8 cellular contexts compared by ENCODE assay signal in the genomic region with DNA sequence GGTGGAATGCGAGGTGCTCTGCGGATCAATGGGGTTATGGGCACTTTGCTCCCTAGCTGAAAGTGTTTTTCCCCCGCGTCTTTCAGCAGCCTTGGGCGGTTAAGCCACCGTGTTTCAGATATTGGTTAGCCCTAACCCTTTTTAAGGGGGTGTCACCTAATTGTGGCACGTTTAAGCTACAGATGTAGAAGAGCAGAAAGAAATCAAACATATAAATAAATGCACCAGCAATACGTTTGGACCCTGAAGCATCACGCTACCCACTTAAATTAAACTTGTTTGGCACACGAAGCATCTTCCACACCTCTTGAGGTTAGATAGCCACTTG. TPM values are rescaled to one million over a fixed set of nuclear protein-coding genes. Genes with fewer than 3 reads are reported as not detected.
DNase-seq lines count a peak whose midpoint lies in the region; ATAC-seq and TF ChIP-seq lines count a peak whose summit lies in the region.

No MANE protein-coding gene starts in this region.

- H4K8ac ChIP-seq in IMR-90 (ENCODE audit: low read depth in 2 of 2, low read length in 2 of 2): peak overlapping the region; percentile 32 to 88; a peak in 3 of 4 replicates

- H3K9me1 ChIP-seq in IMR-90 (ENCODE audit: insufficient read depth, low read length): no peaks in the 10 kb centered on the region

- peak overlapping the region; percentile 35; the same call in 1 of the 2 replicates for H2BK120ac ChIP-seq in IMR-90 (ENCODE audit: low read depth, low read length)

- H3K4ac ChIP-seq in IMR-90 (ENCODE audit: low read depth, low read length): peak overlapping the region; percentile 81

- dilution Hi-C loops in IMR-90 (cut with HindIII; ENCODE audit: low sequenced_read_pairs, unreplicated experiment): no loop called here

- H3K56ac ChIP-seq in IMR-90 (ENCODE audit: extremely low read depth, insufficient read depth, low read length): 0 out of 2 replicates have a peak overlapping the region, but pooled peaks have one; percentile 13

- H4K91ac ChIP-seq in IMR-90 (ENCODE audit: insufficient read depth, low read depth, low read length): 0 out of 2 replicates have a peak overlapping the region, but pooled peaks have one; percentile 62

- H4K20me1 ChIP-seq in IMR-90 (ENCODE audit: insufficient read depth, low read length): no peaks in the 10 kb centered on the region; the same call in 1 of the 2 replicates

- peak; percentile 33 for DNase-seq in EH (ENCODE audit: low read depth)
- no peak for DNase-seq in IMR-90
- DNase-seq in body of pancreas: peak in 1 of 4 donors; percentile 41
- DNase-seq in lung (ENCODE audit: low spot score): no peak
- no peak for DNase-seq in vagina (ENCODE audit: extremely low spot score in 2 of 2)
- DNase-seq in midbrain (lab: John Stamatoyannopoulos, UW): no peak
- DNase-seq in posterior vena cava (ENCODE audit: low spot score): no peak

- peak overlapping the region; percentile 79 for H3K27ac ChIP-seq in IMR-90 (ENCODE audit: insufficient read depth, low read length)
- H3K27ac ChIP-seq in body of pancreas: peak overlapping the region; percentile 85 to 93 (median 88)
- H3K27ac ChIP-seq in lung (ENCODE audit: low read depth in 1 of 2, low read length in 1 of 2): peak overlapping the region; percentile 92 to 98
- H3K27ac ChIP-seq in vagina: peak overlapping the region; percentile 97

- in situ Hi-C loops in IMR-90 (cut with MboI; ENCODE audit: low sequenced_read_pairs): no loop called here

- H2AK5ac ChIP-seq in IMR-90 (ENCODE audit: low read depth, low read length): peak overlapping the region; percentile 67; the same call in 1 of the 2 replicates

- peak overlapping the region; percentile 99 for H2AFZ ChIP-seq in IMR-90 (replicated peaks; ENCODE audit: low read length, poor library complexity)

- H2BK5ac ChIP-seq in IMR-90 (ENCODE audit: low read depth, low read length, poor library complexity, severe bottlenecking): peak overlapping the region; percentile 63

- peak overlapping the region; percentile 6; the same call in 1 of the 2 replicates for H4K5ac ChIP-seq in IMR-90 (ENCODE audit: low read depth, low read length)

- TF ChIP-seq RAD21 in IMR-90 (IDR thresholded peaks at IDR 0.05; ENCODE audit: low read length): no peak

- no CpG with 5 or more reads among the region's 10 CpGs for WGBS in IMR-90 (ENCODE audit: extremely low coverage in 2 of 2, insufficient read length in 1 of 2), 2 experiments
- 4 to 8% methylated on average over 4 to 10 of the region's 10 CpGs for WGBS in body of pancreas, 2 donors
- 5 to 8% methylated on average over 10 of the region's 10 CpGs for WGBS in lung, 2 donors

- H2BK15ac ChIP-seq in IMR-90 (ENCODE audit: low read depth, low read length): no peak overlapping the region

- intact Hi-C loops in IMR-90 (cut with micrococcal nuclease): loop anchor here (5.0 to 10.0 kb wide), 2 partner anchors 309 to 367 kb away; no protein-coding TSS in a partner anchor
- intact Hi-C loops in body of pancreas (cut with DNase I): no loop called here
- intact Hi-C loops in vagina (cut with DNase I): no loop called here
- intact Hi-C loops in posterior vena cava (cut with DNase I): no loop called here

- no peak overlapping the region for H3K18ac ChIP-seq in IMR-90 (ENCODE audit: low read depth, low read length)

- H3K14ac ChIP-seq in IMR-90 (replicated peaks; ENCODE audit: low read depth, low read length): peak overlapping the region; percentile 77

- CTCF ChIA-PET in IMR-90 (lab: Yijun Ruan, JAX): interaction anchor here (4.2 kb wide), 1 partner anchor 518 kb away, joined by 23 read pairs; no protein-coding TSS in a partner anchor

- H2BK20ac ChIP-seq in IMR-90 (ENCODE audit: low read depth, low read length): no peak overlapping the region

- H3K4me2 ChIP-seq in IMR-90 (ENCODE audit: low read depth, low read length): peak overlapping the region; percentile 97

- peaks cover 3% of the 10 kb centered on the region; the same call in 1 of the 2 replicates for H3K36me3 ChIP-seq in IMR-90 (ENCODE audit: control insufficient read depth, insufficient read depth, low read length)
- H3K36me3 ChIP-seq in body of pancreas (replicated peaks in 1 of 2; ENCODE audit: insufficient read depth in 1 of 2, low read depth in 2 of 2): no peaks in the 10 kb centered on the region
- H3K36me3 ChIP-seq in lung (ENCODE audit: control insufficient read depth in 2 of 2, insufficient read depth in 2 of 2, low read length in 2 of 2): peaks cover 0 to 3% of the 10 kb centered on the region in 2 donors
- peaks cover 0 to 7% of the 10 kb centered on the region in 2 donors for H3K36me3 ChIP-seq in vagina

- H3K9me3 ChIP-seq in IMR-90 (ENCODE audit: control insufficient read depth, insufficient read depth, low read length) (no peaks in the 10 kb centered on the region), body of pancreas (no peaks in the 10 kb centered on the region), lung (ENCODE audit: control insufficient read depth in 2 of 2, insufficient read depth in 1 of 2, low read length in 1 of 2) (peaks cover 0 to 2% of the 10 kb centered on the region in 2 donors), vagina (no peaks in the 10 kb centered on the region)

- H3K79me1 ChIP-seq in IMR-90 (ENCODE audit: low read depth in 1 of 2, low read length in 2 of 2): peaks cover 9 to 35% of the 10 kb centered on the region in 2 experiments

- peak overlapping the region; percentile 53 for H2AK9ac ChIP-seq in IMR-90 (replicated peaks; ENCODE audit: low read depth, low read length, poor library complexity)

- POLR2A ChIA-PET in IMR-90 (lab: Charles Lee; ENCODE audit: unreplicated experiment): no interaction called here

- TF ChIP-seq CTCF in IMR-90 (conservative IDR thresholded peaks at IDR 0.05; ENCODE audit: low read depth, low read length) (no peak), body of pancreas (IDR thresholded peaks at IDR 0.05) (no peak), lung (IDR thresholded peaks at IDR 0.05; ENCODE audit: control extremely low read depth, extremely low read depth) (no peak), vagina (IDR thresholded peaks at IDR 0.05) (no peak)

- ATAC-seq in IMR-90 (ENCODE audit: low read depth) (no peak), body of pancreas (no peak), lung (ENCODE audit: insufficient read depth, low FRiP score) (no peak), HG02884 (IDR thresholded peaks at IDR 0.05; ENCODE audit: unreplicated experiment) (no peak)

- no TSS peak for BruUV-seq in IMR-90 (replicated peaks; lab: Mats Ljungman, UMichigan)

- H3K27me3 ChIP-seq in IMR-90 (ENCODE audit: control insufficient read depth, insufficient read depth, low read length) (no peaks in the 10 kb centered on the region), body of pancreas (no peaks in the 10 kb centered on the region), lung (ENCODE audit: control insufficient read depth, insufficient read depth) (no peaks in the 10 kb centered on the region), vagina (no peaks in the 10 kb centered on the region)

- H3K23ac ChIP-seq in IMR-90 (ENCODE audit: low read depth, low read length): peak overlapping the region; percentile 82

- peak overlapping the region; percentile 60 for H3K4me3 ChIP-seq in IMR-90 (ENCODE audit: insufficient read depth, low read depth, low read length)
- H3K4me3 ChIP-seq in body of pancreas: peak overlapping the region; percentile 54 to 64
- H3K4me3 ChIP-seq in lung: peak overlapping the region; percentile 87
- H3K4me3 ChIP-seq in vagina: peak overlapping the region; percentile 76 to 92

- H3K4me1 ChIP-seq in IMR-90 (ENCODE audit: control insufficient read depth, insufficient read depth, low read length) (peaks cover 2% of the 10 kb centered on the region), body of pancreas (peaks cover 9% of the 10 kb centered on the region), lung (ENCODE audit: control insufficient read depth in 2 of 2, insufficient read depth in 2 of 2, low read length in 2 of 2) (no peaks in the 10 kb centered on the region), vagina (peaks cover 24% of the 10 kb centered on the region)

- no peak for TF ChIP-seq POLR2A in IMR-90 (IDR thresholded peaks at IDR 0.05; ENCODE audit: low read depth, low read length)
- no peak for TF ChIP-seq POLR2A in body of pancreas (IDR thresholded peaks at IDR 0.05)
- no peak for TF ChIP-seq POLR2A in vagina (IDR thresholded peaks at IDR 0.05)

- H3K9ac ChIP-seq in IMR-90 (ENCODE audit: low read depth, low read length): peak overlapping the region; percentile 81

TF ChIP-seq in IMR-90, 13 proteins besides CTCF, POLR2A, EP300 and RAD21:
- TF ChIP-seq RFX5 (IDR thresholded peaks at IDR 0.05; ENCODE audit: low read depth, low read length) (no peak), NFE2L2 (IDR thresholded peaks at IDR 0.05; ENCODE audit: low read depth, low read length) (no peak), BHLHE40 (IDR thresholded peaks at IDR 0.05; ENCODE audit: low read depth, low read length) (no peak), MAZ (IDR thresholded peaks at IDR 0.05; ENCODE audit: borderline replicate concordance, low read depth, low read length) (no peak), CEBPB (IDR thresholded peaks at IDR 0.05; ENCODE audit: low read depth, low read length) (no peak)

RNA-seq across cellular contexts. Expression of a gene that starts 0.7 kb away (rescaled TPM):
- 13.4 and 22.5 TPM in 2 replicates for total RNA-seq in IMR-90 (2012; rRNA removed)
- polyA plus RNA-seq in IMR-90 (2012; rRNA removed): 4.5 and 6.5 TPM in 2 replicates
- 0.78 and 0.80 TPM in 2 replicates for polyA plus RNA-seq in IMR-90 (2012; cell fraction: cytosol; rRNA removed)
- 4.5 and 21.9 TPM in 2 replicates for polyA plus RNA-seq in IMR-90 (2012; cell fraction: nucleus; rRNA removed; ENCODE audit: low replicate concordance)
- total RNA-seq in body of pancreas: 10 to 100 TPM; 20.8 to 36.9 TPM
- total RNA-seq in lung: 10 to 100 TPM; 21.4 to 49.1 TPM
- 1 to 10 TPM; 8.4 to 9.4 TPM for polyA plus RNA-seq in lung
- total RNA-seq in vagina: 31.4 TPM
- 10 to 100 TPM; 20.9 to 23.0 TPM for total RNA-seq in posterior vena cava

RNA-seq across cellular contexts. Expression of a gene that starts 26.0 kb away (rescaled TPM):
- total RNA-seq in IMR-90 (2012; rRNA removed): 17.8 and 20.6 TPM in 2 replicates
- 5.0 and 6.5 TPM in 2 replicates for polyA plus RNA-seq in IMR-90 (2012; rRNA removed)
- polyA plus RNA-seq in IMR-90 (2012; cell fraction: cytosol; rRNA removed): 2.7 and 4.8 TPM in 2 replicates
- polyA plus RNA-seq in IMR-90 (2012; cell fraction: nucleus; rRNA removed; ENCODE audit: low replicate concordance): 7.1 and 14.3 TPM in 2 replicates
- 1 to 10 TPM; 7.5 to 9.9 TPM for total RNA-seq in body of pancreas
- total RNA-seq in lung: 10 to 100 TPM; 18.5 to 38.6 TPM
- 1 to 10 TPM; 1.6 to 4.0 TPM for polyA plus RNA-seq in lung
- total RNA-seq in vagina: 47.9 TPM
- 10 to 100 TPM; 12.3 to 14.6 TPM for total RNA-seq in posterior vena cava
